Comparison of ENCODE assay signal across 28 cellular contexts in the genomic region with DNA sequence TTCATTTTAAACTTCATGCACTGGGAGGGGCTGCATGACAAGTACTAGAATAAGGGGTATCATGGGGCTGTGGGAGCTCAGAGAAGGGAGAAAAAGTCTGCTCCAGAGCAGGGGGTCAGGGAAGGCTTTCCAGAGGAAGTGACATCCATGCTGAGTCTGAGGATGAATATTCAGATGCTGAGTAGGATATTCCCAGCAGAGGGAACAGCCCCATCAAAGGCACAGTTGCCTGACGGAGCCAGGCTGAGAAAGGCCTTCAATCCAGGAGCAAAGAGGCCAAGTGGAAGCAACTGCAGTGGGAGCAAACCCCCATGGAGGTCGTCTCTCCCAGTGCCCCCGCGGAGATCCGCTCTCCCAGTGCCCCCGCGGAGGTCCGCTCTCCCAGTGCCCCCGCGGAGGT. TPM values are rescaled to one million over a fixed set of nuclear protein-coding genes. Genes with fewer than 3 reads are reported as not detected.
DNase-seq lines count a peak whose midpoint lies in the region; ATAC-seq and TF ChIP-seq lines count a peak whose summit lies in the region.
"Had no signal": no experiment of that assay in that cellular context is flagged by ENCODE, and none has a peak within 500 bp of the region (broad histone marks: within the 10 kb centered on the region; RNA-seq: fewer than 3 reads in every experiment).

No MANE protein-coding gene starts in this region.

- H3K4me3 ChIP-seq in H7 (ENCODE audit: insufficient read depth, low read depth, low read length) (no peak overlapping the region), prostate gland (no peak overlapping the region)
- H3K4me3 ChIP-seq: BLaER1, GM12878 had no signal

- H3K36me3 Mint-ChIP-seq in WTC11 (no peaks in the 10 kb centered on the region), endothelial cell (ENCODE audit: low read depth, unreplicated experiment) (no peaks in the 10 kb centered on the region)
- H3K36me3 Mint-ChIP-seq: CD14-positive monocyte; CD4-positive, alpha-beta memory T cell; CD4-positive, CD25-positive, alpha-beta regulatory T cell; CD8-positive, alpha-beta memory T cell had no signal

- H3K27me3 Mint-ChIP-seq in WTC11 (ENCODE audit: low read depth) = peaks cover 11% of the 10 kb centered on the region
- peaks cover 4% of the 10 kb centered on the region for H3K27me3 Mint-ChIP-seq in endothelial cell (ENCODE audit: unreplicated experiment)
- H3K27me3 Mint-ChIP-seq: CD4-positive, alpha-beta memory T cell had no signal

- peaks cover 23% of the 10 kb centered on the region for H3K4me1 Mint-ChIP-seq in WTC11
- H3K4me1 Mint-ChIP-seq in endothelial cell (ENCODE audit: unreplicated experiment) = peaks cover 17% of the 10 kb centered on the region

- 58% methylated on average over 8 of the region's 10 CpGs for WGBS in prostate gland

- TF ChIP-seq POLR2A in prostate gland (IDR thresholded peaks at IDR 0.05) = no peak

- peaks cover under 1% of the 10 kb centered on the region; the same call in 1 of the 2 replicates for H3K27me3 ChIP-seq in H7 (ENCODE audit: control insufficient read depth, insufficient read depth, low read length)
- no peaks in the 10 kb centered on the region for H3K27me3 ChIP-seq in prostate gland (replicated peaks; ENCODE audit: insufficient read depth)
- H3K27me3 ChIP-seq: BE2C had no signal

- H3K4me3 Mint-ChIP-seq in WTC11 (no peak overlapping the region), endothelial cell (ENCODE audit: unreplicated experiment) (no peak overlapping the region)
- H3K4me3 Mint-ChIP-seq: CD14-positive monocyte; CD4-positive, alpha-beta memory T cell; CD4-positive, CD25-positive, alpha-beta regulatory T cell; CD8-positive, alpha-beta memory T cell had no signal

- H3K4me1 ChIP-seq in prostate gland (replicated peaks) = no peaks in the 10 kb centered on the region
- H3K4me1 ChIP-seq: BE2C had no signal

- H3K27ac ChIP-seq in prostate gland = no peak overlapping the region
- H3K27ac ChIP-seq: BLaER1 had no signal

- intact Hi-C loops in prostate gland (cut with DNase I) = no loop called here

- DNase-seq in H7 (peak; percentile 70), WTC11 (ENCODE audit: low spot score) (no peak), endothelial cell (ENCODE audit: low spot score) (no peak), iPS-NIHi11 (ENCODE audit: low spot score) (no peak), prostate gland (ENCODE audit: low spot score) (no peak)
- DNase-seq: 8988T; ACHN; BE2C; C1 segment of cervical spinal cord; CD4-positive, alpha-beta memory T cell; CD4-positive, CD25-positive, alpha-beta regulatory T cell; CD8-positive, alpha-beta memory T cell; COR-L47; DMS 273 treated with DMSO at 0.1 percent for 48 hours; DMS153; DMS53; DMS79; DND-41; EL; GDM1 had no signal

- H3K36me3 ChIP-seq in H7 (replicated peaks; ENCODE audit: control insufficient read depth, insufficient read depth, low read length) (no peaks in the 10 kb centered on the region), prostate gland (no peaks in the 10 kb centered on the region)
- H3K36me3 ChIP-seq: BE2C, BLaER1 had no signal

- ATAC-seq in WTC11 (peak; percentile 33), HG03175 (IDR thresholded peaks at IDR 0.05; ENCODE audit: unreplicated experiment) (no peak), GM21717 (IDR thresholded peaks at IDR 0.05; ENCODE audit: unreplicated experiment) (no peak)
- ATAC-seq: GM12878 had no signal

- H3K9me3 Mint-ChIP-seq in WTC11 (no peaks in the 10 kb centered on the region), endothelial cell (ENCODE audit: unreplicated experiment) (no peaks in the 10 kb centered on the region)
- H3K9me3 Mint-ChIP-seq: CD4-positive, CD25-positive, alpha-beta regulatory T cell; CD8-positive, alpha-beta memory T cell had no signal

- CTCF ChIA-PET in WTC11 (lab: Charles Lee) = interaction anchor here (1.9 kb wide), 1 partner anchor 25 kb away, joined by 4 read pairs; no protein-coding TSS in a partner anchor

- no peak for TF ChIP-seq CTCF in WTC11 (IDR thresholded peaks at IDR 0.05)
- TF ChIP-seq CTCF in endothelial cell (IDR thresholded peaks at IDR 0.05; ENCODE audit: unreplicated experiment) = no peak
- no peak for TF ChIP-seq CTCF in prostate gland (IDR thresholded peaks at IDR 0.05)

- H3K9me3 ChIP-seq in prostate gland = no peaks in the 10 kb centered on the region
- H3K9me3 ChIP-seq: BE2C, BLaER1 had no signal

- H3K27ac Mint-ChIP-seq in WTC11 (no peak overlapping the region), endothelial cell (ENCODE audit: unreplicated experiment) (peak overlapping the region; percentile 57)
- H3K27ac Mint-ChIP-seq: CD4-positive, alpha-beta memory T cell; CD4-positive, CD25-positive, alpha-beta regulatory T cell; CD8-positive, alpha-beta memory T cell had no signal

- POLR2A ChIA-PET in WTC11 (lab: Charles Lee) = no interaction called here

TF ChIP-seq in WTC11, 78 proteins besides CTCF, POLR2A, EP300 and RAD21 (continues in another document):
- no peak for TF ChIP-seq FOXK1 (CRISPR knock-in tag; IDR thresholded peaks at IDR 0.05)
- no peak for TF ChIP-seq GTF2I (CRISPR knock-in tag; conservative IDR thresholded peaks at IDR 0.05)
- no peak for TF ChIP-seq ARID4B (CRISPR knock-in tag; IDR thresholded peaks at IDR 0.05; ENCODE audit: borderline replicate concordance)
- no peak for TF ChIP-seq ZNF138 (CRISPR knock-in tag; conservative IDR thresholded peaks at IDR 0.05)
- no peak for TF ChIP-seq SMAD3 (CRISPR knock-in tag; IDR thresholded peaks at IDR 0.05; ENCODE audit: borderline replicate concordance)

RNA-seq across cellular contexts. Expression of gene PFN3, which starts 4.4 kb away (rescaled TPM):
- total RNA-seq in H7 (2014; rRNA removed; shearing (Covaris generic)) = not detected in 2 replicates
- total RNA-seq in WTC11 (2021) = 0.48 TPM in 1 of 3 replicates, not detected in the others
- total RNA-seq in endothelial cell (ENCODE audit: unreplicated experiment) = not detected
- total RNA-seq in prostate gland = not detected
- total RNA-seq: A673; CD4-positive, alpha-beta memory T cell; CD4-positive, CD25-positive, alpha-beta regulatory T cell; CD8-positive, alpha-beta memory T cell; Daoy; G401; GM12878 had no signal

RNA-seq across cellular contexts. Expression of gene SLC34A1, which starts 11.9 kb away (rescaled TPM):
- not detected in 2 replicates for total RNA-seq in H7 (2014; rRNA removed; shearing (Covaris generic))
- total RNA-seq in WTC11 (2021) (not detected in 3 replicates), endothelial cell (ENCODE audit: unreplicated experiment) (not detected), prostate gland (not detected)
- total RNA-seq: A673, Daoy, G401 had no signal

RNA-seq across cellular contexts. Expression of gene F12, which starts 13.3 kb away (rescaled TPM):
- 3.2 and 3.7 TPM in 2 replicates for total RNA-seq in H7 (2014; rRNA removed; shearing (Covaris generic))
- total RNA-seq in WTC11 (2021) (10.0 to 12.8 TPM (median 12.1 TPM) in 3 replicates), endothelial cell (ENCODE audit: unreplicated experiment) (1.4 TPM), prostate gland (1 to 10 TPM in 1 of 2 donors, under 1 TPM in 1; 0.74 to 2.6 TPM)
- total RNA-seq: A673; CD4-positive, alpha-beta memory T cell had no signal

RNA-seq across cellular contexts. Expression of gene GRK6, which starts 30.4 kb away (rescaled TPM):
- total RNA-seq in H7 (2014; rRNA removed; shearing (Covaris generic)) = 62.4 and 66.8 TPM in 2 replicates
- total RNA-seq in WTC11 (2021) (60.7 to 69.2 TPM (median 61.7 TPM) in 3 replicates), endothelial cell (ENCODE audit: unreplicated experiment) (33.1 TPM), prostate gland (10 to 100 TPM; 28.6 to 32.4 TPM)

RNA-seq across cellular contexts. Expression of gene RGS14, which starts 38.4 kb away (rescaled TPM):
- 31.0 and 32.4 TPM in 2 replicates for total RNA-seq in H7 (2014; rRNA removed; shearing (Covaris generic))
- 60.4 to 74.6 TPM (median 64.6 TPM) in 3 replicates for total RNA-seq in WTC11 (2021)
- total RNA-seq in endothelial cell (ENCODE audit: unreplicated experiment) = 21.8 TPM
- total RNA-seq in prostate gland = 10 to 100 TPM; 13.3 to 24.2 TPM
